ENCODE assay signal across 10 cellular contexts in genomic region chr2:170369894-170370293, GRCh38.
DNase-seq lines count a peak whose midpoint lies in the region; ATAC-seq and TF ChIP-seq lines count a peak whose summit lies in the region.
"Had no signal": no experiment of that assay in that cellular context is flagged by ENCODE, and none has a peak within 500 bp of the region (broad histone marks: within the 10 kb centered on the region; RNA-seq: fewer than 3 reads in every experiment).

No MANE protein-coding gene starts in this region.

- H3K9ac ChIP-seq in DND-41 (ENCODE audit: low read depth, low read length) = no peak overlapping the region

- H3K27me3 Mint-ChIP-seq in nephron (ENCODE audit: low read depth) = peaks cover 77% of the 10 kb centered on the region
- peaks cover 30% of the 10 kb centered on the region for H3K27me3 Mint-ChIP-seq in activated T-cell treated with anti-CD3 and anti-CD28 coated beads, Interleukin-2, amount 50 U/mL, for 4 hours (ENCODE audit: low read depth)

- no peaks in the 10 kb centered on the region for H3K4me1 Mint-ChIP-seq in nephron
- H3K4me1 Mint-ChIP-seq in activated T-cell treated with anti-CD3 and anti-CD28 coated beads, Interleukin-2, amount 50 U/mL, for 4 hours (ENCODE audit: low read depth) = peaks cover 18% of the 10 kb centered on the region

- intact Hi-C loops in body of pancreas (cut with DNase I) = loop anchor here (10.0 kb wide), 1 partner anchor 445 kb away; the partner anchor contains the start of gene GAD1

- TF ChIP-seq CTCF in DND-41 (IDR thresholded peaks at IDR 0.05; ENCODE audit: borderline replicate concordance, extremely low read depth, low read length, poor library complexity, severe bottlenecking) (peak; percentile 35), body of pancreas (IDR thresholded peaks at IDR 0.05) (peak in 6 of 7 experiments; percentile 11 to 47 (median 37)), nephron (IDR thresholded peaks at IDR 0.05; ENCODE audit: unreplicated experiment in 3 of 3) (peak; percentile 28 to 54 (median 45))

- no peak for ATAC-seq in DND-41 (ENCODE audit: insufficient read depth, low read depth)
- ATAC-seq in body of pancreas = no peak
- ATAC-seq in GM18520 (IDR thresholded peaks at IDR 0.05; ENCODE audit: unreplicated experiment) = no peak
- no peak for ATAC-seq in activated T-cell treated with anti-CD3 and anti-CD28 coated beads, Interleukin-2, amount 50 U/mL, for 4 hours
- ATAC-seq in GM19351 (IDR thresholded peaks at IDR 0.05; ENCODE audit: unreplicated experiment) = no peak

- H4K20me1 ChIP-seq in DND-41 (ENCODE audit: insufficient read depth, low read length) = no peaks in the 10 kb centered on the region

- H3K4me2 ChIP-seq in DND-41 (ENCODE audit: insufficient read depth, low read length) = no peak overlapping the region

- peaks cover 5% of the 10 kb centered on the region; the same call in 1 of the 2 replicates for H3K4me1 ChIP-seq in DND-41 (ENCODE audit: insufficient read depth, low read length)
- H3K4me1 ChIP-seq in body of pancreas = no peaks in the 10 kb centered on the region
- H3K4me1 ChIP-seq: testis had no signal

- WGBS in body of pancreas, 2 donors = 4 to 8% methylated on average over 1 of the region's 1 CpG

- no peak overlapping the region for H2AFZ ChIP-seq in DND-41 (ENCODE audit: low read depth, low read length)

- H3K27me3 ChIP-seq in DND-41 (ENCODE audit: insufficient read depth, low read length, poor library complexity) (peaks cover 57% of the 10 kb centered on the region), body of pancreas (no peaks in the 10 kb centered on the region)
- H3K27me3 ChIP-seq: testis had no signal

- H3K9me3 ChIP-seq in DND-41 (ENCODE audit: insufficient read depth, low read length, severe bottlenecking) (no peaks in the 10 kb centered on the region), body of pancreas (no peaks in the 10 kb centered on the region)
- H3K9me3 ChIP-seq: HAP-1, testis had no signal

- no peak for TF ChIP-seq POLR2A in body of pancreas (IDR thresholded peaks at IDR 0.05)

- no peaks in the 10 kb centered on the region for H3K79me2 ChIP-seq in DND-41 (ENCODE audit: insufficient read depth, low read length)

- H3K4me3 ChIP-seq in DND-41 (ENCODE audit: low read depth in 1 of 2, low read length in 2 of 2) (no peak overlapping the region), body of pancreas (no peak overlapping the region)
- H3K4me3 ChIP-seq: HAP-1, testis had no signal

- H3K27ac Mint-ChIP-seq in nephron = no peak overlapping the region

- H3K36me3 ChIP-seq in DND-41 (ENCODE audit: insufficient read depth, low read length) = no peaks in the 10 kb centered on the region
- no peaks in the 10 kb centered on the region for H3K36me3 ChIP-seq in body of pancreas (replicated peaks in 1 of 2; ENCODE audit: insufficient read depth in 1 of 2, low read depth in 2 of 2)
- H3K36me3 ChIP-seq: HAP-1 had no signal

- H3K36me3 Mint-ChIP-seq in nephron (ENCODE audit: low read depth) = no peaks in the 10 kb centered on the region
- no peaks in the 10 kb centered on the region for H3K36me3 Mint-ChIP-seq in activated T-cell treated with anti-CD3 and anti-CD28 coated beads, Interleukin-2, amount 50 U/mL, for 4 hours (ENCODE audit: insufficient read depth)

- H3K4me3 Mint-ChIP-seq in nephron = no peak overlapping the region
- H3K4me3 Mint-ChIP-seq in activated T-cell treated with anti-CD3 and anti-CD28 coated beads, Interleukin-2, amount 50 U/mL, for 4 hours = no peak overlapping the region

- DNase-seq in DND-41 (no peak), NCI-H1436 treated with DMSO at 0.1 percent for 48 hours (lab: John Stamatoyannopoulos, UW) (peak; percentile 44), body of pancreas (no peak)
- no peak for DNase-seq in activated T-cell treated with anti-CD3 and anti-CD28 coated beads, Interleukin-2, amount 50 U/mL, for 4 hours
- DNase-seq in activated CD4-positive, CD25-positive, alpha-beta regulatory T cell (lab: John Stamatoyannopoulos, UW) = no peak
- DNase-seq: testis had no signal

- H3K27ac ChIP-seq in DND-41 (ENCODE audit: low read length) = no peak overlapping the region
- H3K27ac ChIP-seq in body of pancreas = no peak overlapping the region
- H3K27ac ChIP-seq: testis had no signal

- no peaks in the 10 kb centered on the region for H3K9me3 Mint-ChIP-seq in nephron
- H3K9me3 Mint-ChIP-seq in activated T-cell treated with anti-CD3 and anti-CD28 coated beads, Interleukin-2, amount 50 U/mL, for 4 hours = no peaks in the 10 kb centered on the region
